ENCODE assay signal across 13 cellular contexts in the genomic region with DNA sequence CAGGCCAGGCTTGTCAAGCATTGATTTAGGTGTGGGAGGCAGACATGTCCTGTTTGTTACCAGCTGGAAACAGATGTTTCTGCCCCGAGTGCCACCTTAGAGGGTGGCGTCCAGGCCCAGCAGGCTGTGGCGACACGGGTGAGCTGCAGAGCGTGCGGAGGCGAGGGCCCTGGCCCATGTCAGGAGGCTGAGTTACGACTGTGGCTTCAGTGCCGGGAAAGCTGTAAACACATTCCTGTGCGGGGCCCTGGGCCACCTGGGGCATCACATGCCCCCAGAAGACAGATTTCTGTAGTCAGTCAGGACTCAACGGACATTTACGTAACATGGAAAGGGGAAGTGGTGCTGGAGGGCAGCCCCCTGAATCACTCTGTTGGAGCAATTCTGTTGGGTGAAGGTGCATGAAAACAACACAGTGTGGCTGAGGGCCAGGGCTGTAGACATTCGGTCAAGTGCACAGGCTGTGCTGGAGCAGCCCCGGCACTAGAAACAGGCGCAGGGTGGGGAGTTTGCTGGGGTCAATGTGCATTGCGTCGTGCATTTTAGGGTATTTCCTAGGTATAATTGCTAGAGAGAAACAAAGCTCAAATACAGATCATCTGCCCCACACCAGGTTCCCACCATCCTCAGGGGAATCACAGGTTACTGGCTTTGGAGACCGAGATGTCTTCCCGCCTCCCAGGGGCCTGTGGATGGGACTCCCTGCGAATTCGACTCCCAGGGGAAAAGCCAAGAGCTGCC.
A peak's percentile ranks its signal among the peaks of the same experiment; 100 is the strongest.
DNase-seq lines count a peak whose midpoint lies in the region; ATAC-seq and TF ChIP-seq lines count a peak whose summit lies in the region.
"Had no signal": no experiment of that assay in that cellular context is flagged by ENCODE, and none has a peak within 500 bp of the region (broad histone marks: within the 10 kb centered on the region; RNA-seq: fewer than 3 reads in every experiment).

No MANE protein-coding gene starts in this region.

- TF ChIP-seq CTCF in right lobe of liver (IDR thresholded peaks at IDR 0.05) (no peak), vagina (IDR thresholded peaks at IDR 0.05) (no peak)

- peaks cover 5% of the 10 kb centered on the region for H3K36me3 Mint-ChIP-seq in stimulated activated memory B cell treated with anti-CD40 and anti-IgM and Interleukin-4, amounts not matched to agents 10 μg/mL and 1 μg/mL and 100 μg/mL, for 72 hours

- peak overlapping the region; percentile 60 for H3K4me3 Mint-ChIP-seq in stimulated activated memory B cell treated with anti-CD40 and anti-IgM and Interleukin-4, amounts not matched to agents 10 μg/mL and 1 μg/mL and 100 μg/mL, for 72 hours
- H3K4me3 Mint-ChIP-seq: neural crest cell had no signal

- H3K27ac ChIP-seq in right lobe of liver, result no peak overlapping the region
- no peak overlapping the region for H3K27ac ChIP-seq in vagina

- H3K27me3 ChIP-seq in right lobe of liver (peaks cover 0 to 5% of the 10 kb centered on the region in 2 donors), vagina (no peaks in the 10 kb centered on the region)

- H3K4me3 ChIP-seq in right lobe of liver (no peak overlapping the region), vagina (no peak overlapping the region)

- H3K9me3 Mint-ChIP-seq in stimulated activated memory B cell treated with anti-CD40 and anti-IgM and Interleukin-4, amounts not matched to agents 10 μg/mL and 1 μg/mL and 100 μg/mL, for 72 hours, result peaks cover 3% of the 10 kb centered on the region

- intact Hi-C loops in right lobe of liver (cut with DNase I) (no loop called here), vagina (cut with DNase I) (no loop called here)

- DNase-seq in SIG-M5 treated with dmso at 0.1 percent for 504 hours (lab: John Stamatoyannopoulos, UW; ENCODE audit: unreplicated experiment) (peak; percentile 1), SIG-M5 (lab: John Stamatoyannopoulos, UW) (no peak), NAMALWA (ENCODE audit: low spot score) (peak; percentile 95), middle frontal gyrus (ENCODE audit: extremely low spot score, low spot score) (no peak), right lobe of liver (no peak), vagina (ENCODE audit: extremely low spot score in 2 of 2) (no peak)
- DNase-seq: activated effector memory CD4-positive, alpha-beta T cell treated with anti-CD3 and anti-CD28 coated beads, Interleukin-2, amount 50 U/mL, for 16 hours; central memory CD4-positive, alpha-beta T cell; SHP77 treated with DMSO at 0.1 percent for 48 hours; stimulated activated CD4-positive, alpha-beta T cell treated with anti-CD3 and anti-CD28 coated beads, Interleukin-12 subunit alpha, Interleukin-12 subunit beta, amount 100 ng/mL, for 4 hours had no signal

- WGBS in right lobe of liver (ENCODE audit: insufficient coverage, low coverage, low lambda C conversion rate, missing lambda C conversion rate), result 46% methylated on average over 14 of the region's 21 CpGs

- H3K36me3 ChIP-seq in right lobe of liver (no peaks in the 10 kb centered on the region), vagina (no peaks in the 10 kb centered on the region)

- H3K4me1 ChIP-seq in right lobe of liver (no peaks in the 10 kb centered on the region), vagina (no peaks in the 10 kb centered on the region)

- ATAC-seq in HG02610 (IDR thresholded peaks at IDR 0.05; ENCODE audit: unreplicated experiment) (peak; percentile 79), right lobe of liver (no peak)
- peak; percentile 97 for ATAC-seq in stimulated activated memory B cell treated with anti-CD40 and anti-IgM and Interleukin-4, amounts not matched to agents 10 μg/mL and 1 μg/mL and 100 μg/mL, for 72 hours

- H3K27ac Mint-ChIP-seq in stimulated activated memory B cell treated with anti-CD40 and anti-IgM and Interleukin-4, amounts not matched to agents 10 μg/mL and 1 μg/mL and 100 μg/mL, for 72 hours, result peak overlapping the region; percentile 98

- H3K4me1 Mint-ChIP-seq in stimulated activated memory B cell treated with anti-CD40 and anti-IgM and Interleukin-4, amounts not matched to agents 10 μg/mL and 1 μg/mL and 100 μg/mL, for 72 hours, result peaks cover 41% of the 10 kb centered on the region
- H3K4me1 Mint-ChIP-seq: neural crest cell had no signal

- H3K9me3 ChIP-seq in right lobe of liver, result no peaks in the 10 kb centered on the region
- no peaks in the 10 kb centered on the region for H3K9me3 ChIP-seq in vagina

- H3K27me3 Mint-ChIP-seq in stimulated activated memory B cell treated with anti-CD40 and anti-IgM and Interleukin-4, amounts not matched to agents 10 μg/mL and 1 μg/mL and 100 μg/mL, for 72 hours, result no peaks in the 10 kb centered on the region

- TF ChIP-seq POLR2A in right lobe of liver (IDR thresholded peaks at IDR 0.05) (no peak), vagina (IDR thresholded peaks at IDR 0.05) (no peak)

Comparison
In these comparisons a context has a peak if more than half of its experiments do, and no peak if none do; other contexts are left out.
1. DNase-seq: peak in SIG-M5 treated with dmso at 0.1 percent for 504 hours (single experiment) and NAMALWA (single experiment); none in SIG-M5 (single experiment), middle frontal gyrus (single experiment), right lobe of liver (0 of 3) and vagina (0 of 2).
2. ATAC-seq: peak in HG02610 (single experiment) and stimulated activated memory B cell treated with anti-CD40 and anti-IgM and Interleukin-4, amounts not matched to agents 10 μg/mL and 1 μg/mL and 100 μg/mL, for 72 hours (single experiment); none in right lobe of liver (0 of 4).